Comparison of ENCODE assay signal across 17 cellular contexts in the genomic region with DNA sequence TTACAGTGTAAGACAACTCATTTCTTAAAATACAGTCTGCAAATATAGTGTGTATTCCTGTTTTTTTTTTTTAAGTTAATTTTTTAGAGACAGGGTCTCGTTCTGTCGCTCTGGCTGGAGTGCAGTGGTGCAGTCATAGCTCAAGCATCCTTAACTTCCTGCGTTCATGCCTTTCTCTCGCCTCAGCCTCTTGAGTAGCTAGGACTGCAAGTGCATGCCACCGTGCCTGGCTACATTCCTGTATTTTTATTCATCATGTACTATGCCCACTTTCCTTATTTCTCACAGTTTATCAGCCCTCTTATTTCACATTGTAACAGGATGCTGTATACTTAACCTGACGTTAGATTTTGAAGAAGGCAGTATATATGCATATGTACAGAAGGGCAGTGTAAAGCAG. TPM values are rescaled to one million over a fixed set of nuclear protein-coding genes. Genes with fewer than 3 reads are reported as not detected.
A peak's percentile ranks its signal among the peaks of the same experiment; 100 is the strongest.
DNase-seq lines count a peak whose midpoint lies in the region; TF ChIP-seq lines count a peak whose summit lies in the region.
"Had no signal": no experiment of that assay in that cellular context is flagged by ENCODE, and none has a peak within 500 bp of the region (broad histone marks: within the 10 kb centered on the region; RNA-seq: fewer than 3 reads in every experiment).

No MANE protein-coding gene starts in this region.

- H3K4me3 Mint-ChIP-seq in activated naive CD8-positive, alpha-beta T cell = no peak overlapping the region
- H3K4me3 Mint-ChIP-seq in activated naive CD8-positive, alpha-beta T cell treated with anti-CD3 and anti-CD28 coated beads for 36 hours = no peak overlapping the region
- H3K4me3 Mint-ChIP-seq: T-cell had no signal

- no peaks in the 10 kb centered on the region for H3K9me3 Mint-ChIP-seq in activated naive CD8-positive, alpha-beta T cell (ENCODE audit: low read depth)
- no peaks in the 10 kb centered on the region for H3K9me3 Mint-ChIP-seq in activated naive CD8-positive, alpha-beta T cell treated with anti-CD3 and anti-CD28 coated beads for 36 hours
- H3K9me3 Mint-ChIP-seq: T-cell had no signal

- peaks cover 16% of the 10 kb centered on the region for H3K36me3 Mint-ChIP-seq in activated naive CD8-positive, alpha-beta T cell
- H3K36me3 Mint-ChIP-seq in activated naive CD8-positive, alpha-beta T cell treated with anti-CD3 and anti-CD28 coated beads for 36 hours = peaks cover 51% of the 10 kb centered on the region

- no peak for DNase-seq in activated naive CD8-positive, alpha-beta T cell treated with anti-CD3 and anti-CD28 coated beads for 36 hours
- DNase-seq in amniotic epithelial cell (ENCODE audit: low read depth) = peak; percentile 82
- peak; percentile 61 to 69 for DNase-seq in foreskin fibroblast
- DNase-seq in hippocampal formation (lab: John Stamatoyannopoulos, UW) = no peak
- no peak for DNase-seq in HuH-7 (ENCODE audit: low spot score)
- DNase-seq in NCI-H1417 treated with DMSO at 0.1 percent for 48 hours (lab: John Stamatoyannopoulos, UW) = no peak
- no peak for DNase-seq in NCI-H187 treated with DMSO at 0.1 percent for 48 hours (lab: John Stamatoyannopoulos, UW)
- DNase-seq: activated naive CD4-positive, alpha-beta T cell treated with Interleukin-2 at 50 U/mL for 16 hours; Caco-2; central memory CD4-positive, alpha-beta T cell; left ventricle myocardium superior; NCI-H1930; NCI-H526; PC-9; stimulated activated CD4-positive, alpha-beta T cell treated with anti-CD3 and anti-CD28 coated beads, Interleukin-15, amount 100 ng/mL, for 24 hours; T-cell had no signal

- no peaks in the 10 kb centered on the region for H3K27me3 Mint-ChIP-seq in activated naive CD8-positive, alpha-beta T cell
- no peaks in the 10 kb centered on the region for H3K27me3 Mint-ChIP-seq in activated naive CD8-positive, alpha-beta T cell treated with anti-CD3 and anti-CD28 coated beads for 36 hours
- H3K27me3 Mint-ChIP-seq: T-cell had no signal

- peaks cover 61% of the 10 kb centered on the region for H3K4me1 Mint-ChIP-seq in activated naive CD8-positive, alpha-beta T cell (ENCODE audit: low read depth)
- peaks cover 32% of the 10 kb centered on the region for H3K4me1 Mint-ChIP-seq in activated naive CD8-positive, alpha-beta T cell treated with anti-CD3 and anti-CD28 coated beads for 36 hours

- no peak for TF ChIP-seq CTCF in foreskin fibroblast (IDR thresholded peaks at IDR 0.05; ENCODE audit: low read depth, low read length)

- peak overlapping the region; percentile 18 for H3K27ac Mint-ChIP-seq in activated naive CD8-positive, alpha-beta T cell
- no peak overlapping the region for H3K27ac Mint-ChIP-seq in activated naive CD8-positive, alpha-beta T cell treated with anti-CD3 and anti-CD28 coated beads for 36 hours
- H3K27ac Mint-ChIP-seq: T-cell had no signal

- H3K4me3 ChIP-seq in foreskin fibroblast (ENCODE audit: low read depth in 1 of 2, low read length in 2 of 2) = no peak overlapping the region
- H3K4me3 ChIP-seq: PC-9 had no signal

RNA-seq across cellular contexts. Expression of gene MIER1, which starts 26.7 kb away (rescaled TPM):
- 10 to 100 TPM; 52.8 to 52.9 TPM for total RNA-seq in activated naive CD8-positive, alpha-beta T cell treated with anti-CD3 and anti-CD28 coated beads for 36 hours

RNA-seq across cellular contexts. Expression of gene DNAI4, which starts 26.9 kb away (rescaled TPM):
- total RNA-seq in activated naive CD8-positive, alpha-beta T cell treated with anti-CD3 and anti-CD28 coated beads for 36 hours = 1 to 10 TPM; 1.2 to 1.4 TPM

Comparison
In these comparisons a context has a peak if more than half of its experiments do, and no peak if none do; other contexts are left out.
1. DNase-seq: peak in amniotic epithelial cell (single experiment) and foreskin fibroblast (2 of 2); none in activated naive CD8-positive, alpha-beta T cell treated with anti-CD3 and anti-CD28 coated beads for 36 hours (single experiment), hippocampal formation (0 of 2), HuH-7 (single experiment), NCI-H1417 treated with DMSO at 0.1 percent for 48 hours (single experiment) and NCI-H187 treated with DMSO at 0.1 percent for 48 hours (single experiment).